In genomic region chr5:82153082-82153481, GRCh38 we compare ENCODE assay signal across 26 cellular contexts.
"Had no signal": no experiment of that assay in that cellular context is flagged by ENCODE, and none has a peak within 500 bp of the region (broad histone marks: within the 10 kb centered on the region; RNA-seq: fewer than 3 reads in every experiment).

No MANE protein-coding gene starts in this region.

- H3K9me3 Mint-ChIP-seq: IgD-negative memory B cell, T-cell had no signal

- H3K27me3 Mint-ChIP-seq: IgD-negative memory B cell, T-cell had no signal

- H3K9ac ChIP-seq: SK-N-SH had no signal

- H3K4me2 ChIP-seq: SK-N-SH had no signal

- H3K9me3 ChIP-seq: SK-N-SH had no signal

- H3K27ac ChIP-seq: HL-60, RWPE1 had no signal

- ATAC-seq: Panc1, PC-3, T-cell had no signal

- H3K27ac Mint-ChIP-seq: IgD-negative memory B cell, T-cell had no signal

- DNase-seq: KBM-7; MV-4-11; NCI-H1048; NCI-H1105; NCI-H1417; NCI-H1436 treated with DMSO at 0.1 percent for 48 hours; NCI-H1694; NCI-H187 treated with DMSO at 0.1 percent for 48 hours; NCI-H2029 treated with DMSO at 0.1 percent for 48 hours; NCI-H2171; NCI-H226; NCI-H446; NCI-H510A; NCI-H524 treated with DMSO at 0.1 percent for 48 hours; NCI-H69; NCI-H774; NK-92 treated with Interleukin-12 subunit alpha and Interleukin-12 subunit beta, amount 100 ng/mL, for 24 hours; PC-3; SHP77; SK-N-SH; SW 1271; T-cell had no signal

- H3K4me3 Mint-ChIP-seq: IgD-negative memory B cell, T-cell had no signal

- H3K4me1 Mint-ChIP-seq: T-cell had no signal
